In genomic region chr9:83444110-83444509, GRCh38 we compare ENCODE assay signal across 14 cellular contexts.
DNase-seq lines count a peak whose midpoint lies in the region; ATAC-seq and TF ChIP-seq lines count a peak whose summit lies in the region.
"Had no signal": no experiment of that assay in that cellular context is flagged by ENCODE, and none has a peak within 500 bp of the region (broad histone marks: within the 10 kb centered on the region; RNA-seq: fewer than 3 reads in every experiment).

No MANE protein-coding gene starts in this region.

- ATAC-seq in SK-N-SH treated with all-trans-retinoic acid at 6 μM for 48 hours (peak; percentile 74), heart right ventricle (peak; percentile 58 to 80 (median 64)), HG02798 (IDR thresholded peaks at IDR 0.05; ENCODE audit: poor library complexity, unreplicated experiment) (no peak)

- no peak for TF ChIP-seq CTCF in heart right ventricle (IDR thresholded peaks at IDR 0.05)
- no peak for TF ChIP-seq CTCF in testis (IDR thresholded peaks at IDR 0.05)

- WGBS in heart right ventricle, 2 donors = 52 to 54% methylated on average over 4 of the region's 4 CpGs
- 40 to 45% methylated on average over 4 of the region's 4 CpGs for WGBS in testis, 2 donors

- no peaks in the 10 kb centered on the region for H3K9me3 ChIP-seq in heart right ventricle
- H3K9me3 ChIP-seq in testis = no peaks in the 10 kb centered on the region
- H3K9me3 ChIP-seq: suprapubic skin had no signal

- H3K27me3 ChIP-seq in heart right ventricle (no peaks in the 10 kb centered on the region), testis (no peaks in the 10 kb centered on the region)
- H3K27me3 ChIP-seq: cardiac muscle cell, suprapubic skin had no signal

- H3K4me1 ChIP-seq in heart right ventricle (peaks cover 4 to 65% (median 33%) of the 10 kb centered on the region in 9 donors), testis (peaks cover 28% of the 10 kb centered on the region)

- H3K4me3 ChIP-seq in heart right ventricle (no peak overlapping the region), testis (no peak overlapping the region)
- H3K4me3 ChIP-seq: cardiac muscle cell, suprapubic skin had no signal

- intact Hi-C loops in heart right ventricle (cut with DNase I) (loop anchor here in 2 of 10 donors (10.0 kb wide), 2 partner anchors 49 to 91 kb away; partner anchors contain the start of gene FRMD3 (in 1 of the 2)), testis (cut with DNase I; ENCODE audit: low total_unique reads) (no loop called here)

- DNase-seq in H4 (ENCODE audit: low spot score) (peak; percentile 66), heart right ventricle (peak; percentile 66 to 67), testis (peak; percentile 45), DMS79 treated with DMSO at 0.1 percent for 48 hours (lab: John Stamatoyannopoulos, UW) (no peak)
- no peak for DNase-seq in NK-92 treated with Interleukin-12 subunit alpha and Interleukin-12 subunit beta, amount 100 ng/mL, for 24 hours (lab: John Stamatoyannopoulos, UW)
- DNase-seq: activated naive CD4-positive, alpha-beta T cell; CD4-positive, alpha-beta T cell; islet precursor cell; NCI-H2171 treated with DMSO at 0.1 percent for 48 hours; posterior cingulate gyrus had no signal

- TF ChIP-seq POLR2A in testis (IDR thresholded peaks at IDR 0.05) = no peak

- H3K36me3 ChIP-seq in heart right ventricle = no peaks in the 10 kb centered on the region
- H3K36me3 ChIP-seq in testis (ENCODE audit: low read depth, missing control alignments) = no peaks in the 10 kb centered on the region
- H3K36me3 ChIP-seq: cardiac muscle cell, suprapubic skin had no signal

- H3K27ac ChIP-seq in heart right ventricle (peak overlapping the region in 7 of 10 donors; percentile 3 to 61 (median 32)), testis (no peak overlapping the region)
- H3K27ac ChIP-seq: cardiac muscle cell, suprapubic skin had no signal

TF ChIP-seq in SK-N-SH treated with all-trans-retinoic acid at 6 μM for 48 hours, 23 proteins besides CTCF, POLR2A, EP300 and RAD21:
- TF ChIP-seq BACH2 (CRISPR knock-in tag; IDR thresholded peaks at IDR 0.05; ENCODE audit: borderline replicate concordance) = no peak
- TF ChIP-seq, protein P1, sequence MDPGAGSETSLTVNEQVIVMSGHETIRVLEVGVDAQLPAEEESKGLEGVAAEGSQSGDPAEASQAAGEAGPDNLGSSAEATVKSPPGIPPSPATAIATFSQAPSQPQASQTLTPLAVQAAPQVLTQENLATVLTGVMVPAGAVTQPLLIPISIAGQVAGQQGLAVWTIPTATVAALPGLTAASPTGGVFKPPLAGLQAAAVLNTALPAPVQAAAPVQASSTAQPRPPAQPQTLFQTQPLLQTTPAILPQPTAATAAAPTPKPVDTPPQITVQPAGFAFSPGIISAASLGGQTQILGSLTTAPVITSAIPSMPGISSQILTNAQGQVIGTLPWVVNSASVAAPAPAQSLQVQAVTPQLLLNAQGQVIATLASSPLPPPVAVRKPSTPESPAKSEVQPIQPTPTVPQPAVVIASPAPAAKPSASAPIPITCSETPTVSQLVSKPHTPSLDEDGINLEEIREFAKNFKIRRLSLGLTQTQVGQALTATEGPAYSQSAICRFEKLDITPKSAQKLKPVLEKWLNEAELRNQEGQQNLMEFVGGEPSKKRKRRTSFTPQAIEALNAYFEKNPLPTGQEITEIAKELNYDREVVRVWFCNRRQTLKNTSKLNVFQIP (CRISPR knock-in tag; IDR thresholded peaks at IDR 0.05; ENCODE audit: borderline replicate concordance, low read depth) = no peak
- no peak for TF ChIP-seq PPARA (CRISPR knock-in tag; IDR thresholded peaks at IDR 0.05; ENCODE audit: borderline replicate concordance)
- TF ChIP-seq ARNTL (CRISPR knock-in tag; IDR thresholded peaks at IDR 0.05; ENCODE audit: borderline replicate concordance, low read depth) = no peak
- TF ChIP-seq ISL1 (CRISPR knock-in tag; IDR thresholded peaks at IDR 0.05) = no peak
- TF ChIP-seq ESRRG (CRISPR knock-in tag; IDR thresholded peaks at IDR 0.05) = no peak
- no peak for TF ChIP-seq ZFP30 (CRISPR knock-in tag; IDR thresholded peaks at IDR 0.05)
- TF ChIP-seq SNAI2 (CRISPR knock-in tag; IDR thresholded peaks at IDR 0.05) = no peak
- TF ChIP-seq TOX (CRISPR knock-in tag; IDR thresholded peaks at IDR 0.05; ENCODE audit: borderline replicate concordance) = no peak
- TF ChIP-seq ZFP3 (CRISPR knock-in tag; IDR thresholded peaks at IDR 0.05) = no peak

Comparison
In these comparisons a context has a peak if more than half of its experiments do, and no peak if none do; other contexts are left out.
1. DNase-seq: peak in H4 (single experiment), heart right ventricle (2 of 2) and testis (single experiment); none in NK-92 treated with Interleukin-12 subunit alpha and Interleukin-12 subunit beta, amount 100 ng/mL, for 24 hours (single experiment) and DMS79 treated with DMSO at 0.1 percent for 48 hours (single experiment).
2. H3K27ac ChIP-seq: peak in heart right ventricle (7 of 10); none in testis (0 of 2).